In the genomic region with DNA sequence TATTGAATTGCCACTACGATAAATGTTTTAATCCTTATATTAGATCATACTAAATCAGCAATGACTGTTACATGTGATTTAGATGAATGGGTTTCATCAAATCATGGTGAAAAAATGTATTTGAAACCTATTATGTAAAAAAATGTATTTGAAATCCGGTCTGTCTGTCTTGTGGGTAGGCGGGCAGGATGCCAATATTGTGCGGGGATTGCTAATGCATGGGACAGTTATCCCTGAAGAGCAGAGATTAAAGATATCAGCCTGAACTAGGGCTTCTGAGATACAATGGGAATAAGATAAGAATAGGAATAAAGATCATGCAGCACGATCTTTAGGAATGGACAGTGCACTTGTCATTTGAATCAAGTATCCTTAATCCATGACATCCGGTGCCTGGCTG, we compare ENCODE assay signal across 20 cellular contexts.
A peak's percentile ranks its signal among the peaks of the same experiment; 100 is the strongest.
DNase-seq lines count a peak whose midpoint lies in the region; ATAC-seq and TF ChIP-seq lines count a peak whose summit lies in the region.
"Had no signal": no experiment of that assay in that cellular context is flagged by ENCODE, and none has a peak within 500 bp of the region (broad histone marks: within the 10 kb centered on the region; RNA-seq: fewer than 3 reads in every experiment).

No MANE protein-coding gene starts in this region.

- H3K27ac ChIP-seq in CD8-positive, alpha-beta T cell (ENCODE audit: low read depth, low read length): no peak overlapping the region
- H3K27ac ChIP-seq in naive thymus-derived CD4-positive, alpha-beta T cell (ENCODE audit: low read depth, low read length): peak overlapping the region; percentile 44
- H3K27ac ChIP-seq: adrenal gland had no signal

- intact Hi-C loops in activated CD4-positive, alpha-beta T cell treated with anti-CD3 and anti-CD28 coated beads for 36 hours (cut with DNase I, micrococcal nuclease): no loop called here
- intact Hi-C loops in CD8-positive, alpha-beta T cell (cut with DNase I, micrococcal nuclease): no loop called here
- intact Hi-C loops in activated T-helper 2 cell treated with anti-CD3 and anti-CD28 coated beads, Interferon-gamma antibody, Interleukin-2, Interleukin-4, amounts not matched to agents 10 μg/mL and 5 μg/mL and 100 μg/mL, durations not matched to agents 14 hours and 24 hours and 36 hours (cut with micrococcal nuclease): no loop called here
- intact Hi-C loops in naive thymus-derived CD4-positive, alpha-beta T cell (cut with micrococcal nuclease): no loop called here

- H3K27me3 ChIP-seq in CD8-positive, alpha-beta T cell (ENCODE audit: insufficient read depth, low read length): no peaks in the 10 kb centered on the region
- H3K27me3 ChIP-seq in naive thymus-derived CD4-positive, alpha-beta T cell (ENCODE audit: control insufficient read depth in 2 of 2, insufficient read depth in 2 of 2, low read length in 2 of 2): no peaks in the 10 kb centered on the region
- H3K27me3 ChIP-seq: adrenal gland, upper lobe of right lung had no signal

- H3K27me3 Mint-ChIP-seq in activated CD4-positive, alpha-beta T cell treated with anti-CD3 and anti-CD28 coated beads for 36 hours: no peaks in the 10 kb centered on the region
- H3K27me3 Mint-ChIP-seq in CD8-positive, alpha-beta T cell (ENCODE audit: low read depth): no peaks in the 10 kb centered on the region
- H3K27me3 Mint-ChIP-seq in activated T-helper 2 cell treated with anti-CD3 and anti-CD28 coated beads, Interferon-gamma antibody, Interleukin-2, Interleukin-4, amounts not matched to agents 10 μg/mL and 5 μg/mL and 100 μg/mL, durations not matched to agents 14 hours and 24 hours and 36 hours (ENCODE audit: low read depth): no peaks in the 10 kb centered on the region
- no peaks in the 10 kb centered on the region for H3K27me3 Mint-ChIP-seq in naive thymus-derived CD4-positive, alpha-beta T cell
- H3K27me3 Mint-ChIP-seq: B cell had no signal

- POLR2A ChIA-PET in activated CD4-positive, alpha-beta T cell treated with anti-CD3 and anti-CD28 coated beads for 36 hours (lab: Charles Lee): no interaction called here
- POLR2A ChIA-PET in CD8-positive, alpha-beta T cell (lab: Charles Lee): interaction anchor here (0.6 to 1.1 kb wide), 3 partner anchors 34 to 328 kb away, joined by 3 read pairs; no protein-coding TSS in a partner anchor
- POLR2A ChIA-PET in naive thymus-derived CD4-positive, alpha-beta T cell (lab: Charles Lee): interaction anchor here (0.6 to 2.8 kb wide), 5 partner anchors 108 to 433 kb away, joined by 3 to 11 read pairs (median 3); a partner anchor contains a TSS

- H3K4me1 ChIP-seq in CD8-positive, alpha-beta T cell (ENCODE audit: insufficient read depth, low read length): peaks cover 72% of the 10 kb centered on the region
- H3K4me1 ChIP-seq in naive thymus-derived CD4-positive, alpha-beta T cell (ENCODE audit: control insufficient read depth in 2 of 2, insufficient read depth in 2 of 2, low read length in 2 of 2): peaks cover 57 to 59% of the 10 kb centered on the region in 2 donors
- H3K4me1 ChIP-seq: adrenal gland had no signal

- H3K4me1 Mint-ChIP-seq in activated CD4-positive, alpha-beta T cell treated with anti-CD3 and anti-CD28 coated beads for 36 hours: peaks cover 86% of the 10 kb centered on the region
- peaks cover 85% of the 10 kb centered on the region for H3K4me1 Mint-ChIP-seq in CD8-positive, alpha-beta T cell (ENCODE audit: low read depth)
- H3K4me1 Mint-ChIP-seq in activated T-helper 2 cell treated with anti-CD3 and anti-CD28 coated beads, Interferon-gamma antibody, Interleukin-2, Interleukin-4, amounts not matched to agents 10 μg/mL and 5 μg/mL and 100 μg/mL, durations not matched to agents 14 hours and 24 hours and 36 hours (ENCODE audit: low read depth): peaks cover 74% of the 10 kb centered on the region
- peaks cover 59 to 93% (median 89%) of the 10 kb centered on the region in 7 donors for H3K4me1 Mint-ChIP-seq in naive thymus-derived CD4-positive, alpha-beta T cell

- CTCF ChIA-PET in activated CD4-positive, alpha-beta T cell treated with anti-CD3 and anti-CD28 coated beads for 36 hours (lab: Charles Lee): interaction anchor here (0.7 to 1.5 kb wide), 8 partner anchors 21 to 386 kb away, joined by 3 to 11 read pairs (median 4); no protein-coding TSS in a partner anchor
- CTCF ChIA-PET in CD8-positive, alpha-beta T cell (lab: Charles Lee): interaction anchor here (0.8 to 3.0 kb wide), 16 partner anchors 21 to 381 kb away, joined by 3 to 16 read pairs (median 4); a partner anchor contains a TSS
- CTCF ChIA-PET in naive thymus-derived CD4-positive, alpha-beta T cell (lab: Charles Lee): interaction anchor here (0.6 to 1.5 kb wide), 11 partner anchors 12 to 383 kb away, joined by 3 to 6 read pairs (median 3); no protein-coding TSS in a partner anchor

- no peak for ATAC-seq in activated CD4-positive, alpha-beta T cell treated with anti-CD3 and anti-CD28 coated beads for 36 hours
- no peak for ATAC-seq in CD8-positive, alpha-beta T cell
- ATAC-seq in naive thymus-derived CD4-positive, alpha-beta T cell: no peak
- no peak for ATAC-seq in GM21390 (IDR thresholded peaks at IDR 0.05; ENCODE audit: unreplicated experiment)
- ATAC-seq: upper lobe of right lung had no signal

- peak overlapping the region; percentile 76 for H3K27ac Mint-ChIP-seq in activated CD4-positive, alpha-beta T cell treated with anti-CD3 and anti-CD28 coated beads for 36 hours
- peak overlapping the region; percentile 88 for H3K27ac Mint-ChIP-seq in CD8-positive, alpha-beta T cell
- peak overlapping the region; percentile 67 for H3K27ac Mint-ChIP-seq in activated T-helper 2 cell treated with anti-CD3 and anti-CD28 coated beads, Interferon-gamma antibody, Interleukin-2, Interleukin-4, amounts not matched to agents 10 μg/mL and 5 μg/mL and 100 μg/mL, durations not matched to agents 14 hours and 24 hours and 36 hours
- peak overlapping the region in 8 of 9 donors; percentile 79 to 97 (median 92) for H3K27ac Mint-ChIP-seq in naive thymus-derived CD4-positive, alpha-beta T cell
- H3K27ac Mint-ChIP-seq: B cell had no signal

- no peak for TF ChIP-seq CTCF in CD8-positive, alpha-beta T cell (IDR thresholded peaks at IDR 0.05)

- no peak overlapping the region for H3K4me3 ChIP-seq in CD8-positive, alpha-beta T cell (ENCODE audit: low read depth, low read length)
- H3K4me3 ChIP-seq in naive thymus-derived CD4-positive, alpha-beta T cell (ENCODE audit: low read length): no peak overlapping the region
- H3K4me3 ChIP-seq: adrenal gland, upper lobe of right lung had no signal

- no peaks in the 10 kb centered on the region for H3K9me3 ChIP-seq in CD8-positive, alpha-beta T cell (ENCODE audit: low read length)
- H3K9me3 ChIP-seq in naive thymus-derived CD4-positive, alpha-beta T cell (ENCODE audit: control insufficient read depth in 2 of 3, low read length in 3 of 3): no peaks in the 10 kb centered on the region
- H3K9me3 ChIP-seq: adrenal gland, upper lobe of right lung had no signal

- H3K36me3 Mint-ChIP-seq in activated CD4-positive, alpha-beta T cell treated with anti-CD3 and anti-CD28 coated beads for 36 hours (ENCODE audit: low read depth): peaks cover 76% of the 10 kb centered on the region
- H3K36me3 Mint-ChIP-seq in CD8-positive, alpha-beta T cell: peaks cover 94% of the 10 kb centered on the region
- H3K36me3 Mint-ChIP-seq in activated T-helper 2 cell treated with anti-CD3 and anti-CD28 coated beads, Interferon-gamma antibody, Interleukin-2, Interleukin-4, amounts not matched to agents 10 μg/mL and 5 μg/mL and 100 μg/mL, durations not matched to agents 14 hours and 24 hours and 36 hours (ENCODE audit: low read depth): peaks cover 82% of the 10 kb centered on the region
- H3K36me3 Mint-ChIP-seq in naive thymus-derived CD4-positive, alpha-beta T cell: peaks cover 26 to 82% (median 65%) of the 10 kb centered on the region in 5 donors

- H3K9me3 Mint-ChIP-seq in activated CD4-positive, alpha-beta T cell treated with anti-CD3 and anti-CD28 coated beads for 36 hours (ENCODE audit: low read depth): peaks cover 3% of the 10 kb centered on the region
- peaks cover 3% of the 10 kb centered on the region for H3K9me3 Mint-ChIP-seq in CD8-positive, alpha-beta T cell
- peaks cover 4% of the 10 kb centered on the region for H3K9me3 Mint-ChIP-seq in activated T-helper 2 cell treated with anti-CD3 and anti-CD28 coated beads, Interferon-gamma antibody, Interleukin-2, Interleukin-4, amounts not matched to agents 10 μg/mL and 5 μg/mL and 100 μg/mL, durations not matched to agents 14 hours and 24 hours and 36 hours
- peaks cover 0 to 4% (median 0%) of the 10 kb centered on the region in 11 donors for H3K9me3 Mint-ChIP-seq in naive thymus-derived CD4-positive, alpha-beta T cell

- no peak overlapping the region for H3K4me3 Mint-ChIP-seq in activated CD4-positive, alpha-beta T cell treated with anti-CD3 and anti-CD28 coated beads for 36 hours
- H3K4me3 Mint-ChIP-seq in CD8-positive, alpha-beta T cell: peak overlapping the region; percentile 27
- H3K4me3 Mint-ChIP-seq in activated T-helper 2 cell treated with anti-CD3 and anti-CD28 coated beads, Interferon-gamma antibody, Interleukin-2, Interleukin-4, amounts not matched to agents 10 μg/mL and 5 μg/mL and 100 μg/mL, durations not matched to agents 14 hours and 24 hours and 36 hours (ENCODE audit: low read depth): no peak overlapping the region
- H3K4me3 Mint-ChIP-seq in naive thymus-derived CD4-positive, alpha-beta T cell: peak overlapping the region; percentile 0 to 80 (median 60)
- H3K4me3 Mint-ChIP-seq: B cell had no signal

- DNase-seq in activated CD4-positive, alpha-beta T cell treated with anti-CD3 and anti-CD28 coated beads for 36 hours: no peak
- DNase-seq in activated CD4-positive, alpha-beta T cell treated with anti-CD3 and anti-CD28 coated beads, Interleukin-2, amount 50 U/mL, for 48 hours: no peak
- DNase-seq in CD8-positive, alpha-beta T cell: peak in 2 of 7 experiments; percentile 41 to 48
- no peak for DNase-seq in activated T-helper 2 cell treated with anti-CD3 and anti-CD28 coated beads, Interferon-gamma antibody, Interleukin-2, Interleukin-4, amounts not matched to agents 10 μg/mL and 5 μg/mL and 100 μg/mL, durations not matched to agents 14 hours and 24 hours and 36 hours (ENCODE audit: low spot score)
- no peak for DNase-seq in naive thymus-derived CD4-positive, alpha-beta T cell
- DNase-seq in foreskin melanocyte (no peak), DMS 273 (lab: John Stamatoyannopoulos, UW; ENCODE audit: unreplicated experiment) (no peak)
- DNase-seq: activated CD4-positive, CD25-positive, alpha-beta regulatory T cell treated with anti-CD3 and anti-CD28 coated beads, Interleukin-2, amount 50 U/mL, for 72 hours; cortex of kidney; Kasumi-1; mesenchymal stem cell; NCI-H1092; NCI-H1930; NCI-H345; NCI-H774; stimulated activated CD4-positive, alpha-beta T cell treated with anti-CD3 and anti-CD28 coated beads, Interleukin-12 subunit alpha, Interleukin-12 subunit beta, amount 100 ng/mL, for 4 hours; upper lobe of right lung had no signal

- H3K36me3 ChIP-seq in CD8-positive, alpha-beta T cell (ENCODE audit: insufficient read depth, low read length): peaks cover 40% of the 10 kb centered on the region
- H3K36me3 ChIP-seq in naive thymus-derived CD4-positive, alpha-beta T cell (ENCODE audit: control insufficient read depth in 2 of 3, insufficient read depth in 3 of 3, low read length in 3 of 3): peaks cover 26 to 50% (median 41%) of the 10 kb centered on the region in 3 experiments
- H3K36me3 ChIP-seq: adrenal gland had no signal

Comparison
In these comparisons a context has a peak if more than half of its experiments do, and no peak if none do; other contexts are left out.
1. H3K4me3 Mint-ChIP-seq: peak in CD8-positive, alpha-beta T cell (single experiment) and naive thymus-derived CD4-positive, alpha-beta T cell (10 of 10); none in activated CD4-positive, alpha-beta T cell treated with anti-CD3 and anti-CD28 coated beads for 36 hours (single experiment) and activated T-helper 2 cell treated with anti-CD3 and anti-CD28 coated beads, Interferon-gamma antibody, Interleukin-2, Interleukin-4, amounts not matched to agents 10 μg/mL and 5 μg/mL and 100 μg/mL, durations not matched to agents 14 hours and 24 hours and 36 hours (single experiment).
2. Peak in every context shown above with its lines, with median percentiles within 50 percentile points of each other: H3K27ac Mint-ChIP-seq.